Comparison of ENCODE assay signal across 13 cellular contexts in genomic region chr1:96340688-96341087, GRCh38.
A peak's percentile ranks its signal among the peaks of the same experiment; 100 is the strongest.
DNase-seq lines count a peak whose midpoint lies in the region; ATAC-seq and TF ChIP-seq lines count a peak whose summit lies in the region.
"Had no signal": no experiment of that assay in that cellular context is flagged by ENCODE, and none has a peak within 500 bp of the region (broad histone marks: within the 10 kb centered on the region; RNA-seq: fewer than 3 reads in every experiment).

No MANE protein-coding gene starts in this region.

- peak; percentile 34 for ATAC-seq in activated T-helper 17 cell treated with anti-CD3 and anti-CD28 coated beads, Interleukin-2, amount 50 U/mL, for 72 hours (replicated peaks)
- ATAC-seq: CD8-positive, alpha-beta T cell had no signal

- H3K36me3 Mint-ChIP-seq in T-helper 2 cell treated with Interferon-gamma antibody and Interleukin-4, amounts not matched to agents 5 μg/mL and 100 μg/mL, for 36 hours (ENCODE audit: low read depth) = no peaks in the 10 kb centered on the region
- H3K36me3 Mint-ChIP-seq in activated T-helper 17 cell treated with anti-CD3 and anti-CD28 coated beads, Interleukin-2, amount 50 U/mL, for 72 hours (ENCODE audit: low read depth) = no peaks in the 10 kb centered on the region
- no peaks in the 10 kb centered on the region for H3K36me3 Mint-ChIP-seq in type B pancreatic cell
- H3K36me3 Mint-ChIP-seq: CD8-positive, alpha-beta T cell had no signal

- TF ChIP-seq CTCF in type B pancreatic cell (conservative IDR thresholded peaks at IDR 0.05) = no peak

- H3K9me3 Mint-ChIP-seq in T-helper 2 cell treated with Interferon-gamma antibody and Interleukin-4, amounts not matched to agents 5 μg/mL and 100 μg/mL, for 36 hours = peaks cover 5% of the 10 kb centered on the region
- H3K9me3 Mint-ChIP-seq in activated T-helper 17 cell treated with anti-CD3 and anti-CD28 coated beads, Interleukin-2, amount 50 U/mL, for 72 hours = peaks cover 11% of the 10 kb centered on the region
- H3K9me3 Mint-ChIP-seq in type B pancreatic cell = no peaks in the 10 kb centered on the region

- no peaks in the 10 kb centered on the region for H3K4me1 Mint-ChIP-seq in T-helper 2 cell treated with Interferon-gamma antibody and Interleukin-4, amounts not matched to agents 5 μg/mL and 100 μg/mL, for 36 hours (ENCODE audit: low read depth)
- no peaks in the 10 kb centered on the region for H3K4me1 Mint-ChIP-seq in activated T-helper 17 cell treated with anti-CD3 and anti-CD28 coated beads, Interleukin-2, amount 50 U/mL, for 72 hours
- no peaks in the 10 kb centered on the region for H3K4me1 Mint-ChIP-seq in type B pancreatic cell (ENCODE audit: unreplicated experiment)
- H3K4me1 Mint-ChIP-seq: B cell had no signal

- no peaks in the 10 kb centered on the region for H3K27me3 Mint-ChIP-seq in T-helper 2 cell treated with Interferon-gamma antibody and Interleukin-4, amounts not matched to agents 5 μg/mL and 100 μg/mL, for 36 hours (ENCODE audit: low read depth)
- no peaks in the 10 kb centered on the region for H3K27me3 Mint-ChIP-seq in activated T-helper 17 cell treated with anti-CD3 and anti-CD28 coated beads, Interleukin-2, amount 50 U/mL, for 72 hours
- H3K27me3 Mint-ChIP-seq in type B pancreatic cell = no peaks in the 10 kb centered on the region
- H3K27me3 Mint-ChIP-seq: B cell had no signal

- no peak overlapping the region for H3K4me3 Mint-ChIP-seq in T-helper 2 cell treated with Interferon-gamma antibody and Interleukin-4, amounts not matched to agents 5 μg/mL and 100 μg/mL, for 36 hours
- no peak overlapping the region for H3K4me3 Mint-ChIP-seq in activated T-helper 17 cell treated with anti-CD3 and anti-CD28 coated beads, Interleukin-2, amount 50 U/mL, for 72 hours
- no peak overlapping the region for H3K4me3 Mint-ChIP-seq in type B pancreatic cell
- H3K4me3 Mint-ChIP-seq: B cell; CD8-positive, alpha-beta T cell; H9 had no signal

- H3K27ac Mint-ChIP-seq in T-helper 2 cell treated with Interferon-gamma antibody and Interleukin-4, amounts not matched to agents 5 μg/mL and 100 μg/mL, for 36 hours = no peak overlapping the region
- no peak overlapping the region for H3K27ac Mint-ChIP-seq in activated T-helper 17 cell treated with anti-CD3 and anti-CD28 coated beads, Interleukin-2, amount 50 U/mL, for 72 hours
- H3K27ac Mint-ChIP-seq in type B pancreatic cell = peak overlapping the region; percentile 7
- H3K27ac Mint-ChIP-seq: B cell; CD8-positive, alpha-beta T cell; H9 had no signal

- DNase-seq in T-helper 2 cell treated with Interferon-gamma antibody and Interleukin-4, amounts not matched to agents 5 μg/mL and 100 μg/mL, for 36 hours (ENCODE audit: low spot score) = peak; percentile 26
- no peak for DNase-seq in T-helper 2 cell
- DNase-seq in stimulated activated CD4-positive, alpha-beta T cell treated with anti-CD3 and anti-CD28 coated beads, Interleukin-15, amount 100 ng/mL, for 24 hours = peak; percentile 2
- DNase-seq in stimulated activated CD4-positive, alpha-beta T cell treated with anti-CD3 and anti-CD28 coated beads, Interleukin-2, amount 100 ng/mL, for 24 hours = no peak
- no peak for DNase-seq in type B pancreatic cell (ENCODE audit: extremely low spot score, unreplicated experiment)
- DNase-seq in NOMO-1 treated with dmso at 0.1 percent for 144 hours (lab: John Stamatoyannopoulos, UW; ENCODE audit: unreplicated experiment) = no peak
- DNase-seq: Calu3; CD8-positive, alpha-beta T cell; DMS79 treated with DMSO at 0.1 percent for 48 hours; GF-D8; H9 had no signal

Comparison
In these comparisons a context has a peak if more than half of its experiments do, and no peak if none do; other contexts are left out.
1. DNase-seq: peak in T-helper 2 cell treated with Interferon-gamma antibody and Interleukin-4, amounts not matched to agents 5 μg/mL and 100 μg/mL, for 36 hours (single experiment) and stimulated activated CD4-positive, alpha-beta T cell treated with anti-CD3 and anti-CD28 coated beads, Interleukin-15, amount 100 ng/mL, for 24 hours (single experiment); none in T-helper 2 cell (0 of 5), stimulated activated CD4-positive, alpha-beta T cell treated with anti-CD3 and anti-CD28 coated beads, Interleukin-2, amount 100 ng/mL, for 24 hours (0 of 2), type B pancreatic cell (single experiment) and NOMO-1 treated with dmso at 0.1 percent for 144 hours (single experiment).